In genomic region chrX:17000751-17001150, GRCh38 we compare ENCODE assay signal across 6 cellular contexts.
"Had no signal": no experiment of that assay in that cellular context is flagged by ENCODE, and none has a peak within 500 bp of the region (broad histone marks: within the 10 kb centered on the region; RNA-seq: fewer than 3 reads in every experiment).

No MANE protein-coding gene starts in this region.

- H3K27ac ChIP-seq: HL-60 had no signal

- DNase-seq: IMR-90, KBM-7, KG1 had no signal

- ATAC-seq: K562 had no signal

- H3K4me3 ChIP-seq: K562 had no signal

- FAIRE-seq: HTR-8/SVneo, K562 had no signal
